24 cellular contexts compared by ENCODE assay signal in genomic region chr20:49420811-49421295, GRCh38.
DNase-seq lines count a peak whose midpoint lies in the region; ATAC-seq and TF ChIP-seq lines count a peak whose summit lies in the region.
"Had no signal": no experiment of that assay in that cellular context is flagged by ENCODE, and none has a peak within 500 bp of the region (broad histone marks: within the 10 kb centered on the region; RNA-seq: fewer than 3 reads in every experiment).

No MANE protein-coding gene starts in this region.

- no peak overlapping the region for H3K9ac ChIP-seq in colonic mucosa (ENCODE audit: low read depth in 2 of 2, low read length in 2 of 2)

- DNase-seq in PC-9 (no peak), colonic mucosa (no peak), kidney tubule cell (ENCODE audit: low spot score) (peak; percentile 6), sciatic nerve (ENCODE audit: low spot score) (no peak), LoVo (ENCODE audit: low spot score) (no peak), osteoblast (ENCODE audit: insufficient read length, low spot score, missing footprints) (no peak), endothelial cell (ENCODE audit: low spot score) (no peak), GM13977 (ENCODE audit: low spot score) (no peak)
- DNase-seq: activated CD4-positive, alpha-beta T cell treated with anti-CD3 and anti-CD28 coated beads, Interleukin-2, amount 50 U/mL, for 48 hours; activated T-cell treated with anti-CD3 and anti-CD28 coated beads, Interleukin-2, amount 50 U/mL, for 4 hours; DMS79; effector CD4-positive, alpha-beta T cell; Kasumi-1; lower lobe of right lung; NCI-H1436 treated with DMSO at 0.1 percent for 48 hours; NCI-H2171 treated with DMSO at 0.1 percent for 48 hours; NCI-H774; T-cell; WERI-Rb-1 had no signal

- peaks cover 3% of the 10 kb centered on the region for H3K4me1 Mint-ChIP-seq in endothelial cell (ENCODE audit: unreplicated experiment)
- H3K4me1 Mint-ChIP-seq: CD8-positive, alpha-beta memory T cell; T-cell had no signal

- H3K27me3 Mint-ChIP-seq in endothelial cell (ENCODE audit: unreplicated experiment), result peaks cover 9% of the 10 kb centered on the region

- H3K79me2 ChIP-seq in PC-9 (ENCODE audit: low read depth) (no peaks in the 10 kb centered on the region), osteoblast (ENCODE audit: insufficient read depth, low read length) (no peaks in the 10 kb centered on the region)

- H2AFZ ChIP-seq in PC-9 (no peak overlapping the region), osteoblast (ENCODE audit: low read length) (no peak overlapping the region)

- H3K4me2 ChIP-seq in PC-9 (no peak overlapping the region), osteoblast (ENCODE audit: insufficient read depth, low read length) (no peak overlapping the region)

- H3K4me3 ChIP-seq in PC-9 (no peak overlapping the region), colonic mucosa (no peak overlapping the region), osteoblast (ENCODE audit: insufficient read depth, low read length) (no peak overlapping the region)
- H3K4me3 ChIP-seq: lower lobe of right lung had no signal

- intact Hi-C loops in PC-9 (cut with micrococcal nuclease; ENCODE audit: unreplicated experiment) (no loop called here), colonic mucosa (cut with DNase I) (no loop called here), sciatic nerve (cut with DNase I) (no loop called here)

- no peaks in the 10 kb centered on the region for H3K36me3 ChIP-seq in PC-9 (ENCODE audit: low read depth)
- no peaks in the 10 kb centered on the region for H3K36me3 ChIP-seq in colonic mucosa
- H3K36me3 ChIP-seq in osteoblast (ENCODE audit: insufficient read depth, low read length), result no peaks in the 10 kb centered on the region
- H3K36me3 ChIP-seq: lower lobe of right lung had no signal

- no peak overlapping the region for H3K4me3 Mint-ChIP-seq in endothelial cell (ENCODE audit: unreplicated experiment)
- H3K4me3 Mint-ChIP-seq: activated T-cell treated with anti-CD3 and anti-CD28 coated beads, Interleukin-2, amount 50 U/mL, for 4 hours; CD8-positive, alpha-beta memory T cell; natural killer cell treated with Interleukin-12 subunit alpha and Interleukin-12 subunit beta and Interleukin-15 and Interleukin-18, amount 100 ng/mL, for 72 hours; stimulated activated naive CD8-positive, alpha-beta T cell treated with anti-CD3 and anti-CD28 coated beads, Interleukin-15, Interleukin-2, amounts not matched to agents 100 ng/mL and 50 ng/mL, for 24 hours; T-cell had no signal

- H3K36me3 Mint-ChIP-seq in endothelial cell (ENCODE audit: low read depth, unreplicated experiment), result no peaks in the 10 kb centered on the region
- H3K36me3 Mint-ChIP-seq: CD8-positive, alpha-beta memory T cell; natural killer cell treated with Interleukin-12 subunit alpha and Interleukin-12 subunit beta and Interleukin-15 and Interleukin-18, amount 100 ng/mL, for 72 hours; T-cell had no signal

- H4K20me1 ChIP-seq in PC-9 (ENCODE audit: insufficient read depth) (no peaks in the 10 kb centered on the region), osteoblast (ENCODE audit: insufficient read depth, low read length) (no peaks in the 10 kb centered on the region)

- no peak overlapping the region for H3K27ac Mint-ChIP-seq in endothelial cell (ENCODE audit: unreplicated experiment)
- H3K27ac Mint-ChIP-seq: natural killer cell treated with Interleukin-12 subunit alpha and Interleukin-12 subunit beta and Interleukin-15 and Interleukin-18, amount 100 ng/mL, for 72 hours; stimulated activated naive CD8-positive, alpha-beta T cell treated with anti-CD3 and anti-CD28 coated beads, Interleukin-15, Interleukin-2, amounts not matched to agents 100 ng/mL and 50 ng/mL, for 24 hours; T-cell had no signal

- H3K9me3 ChIP-seq in PC-9 (ENCODE audit: insufficient read depth, low read depth) (no peaks in the 10 kb centered on the region), colonic mucosa (no peaks in the 10 kb centered on the region), osteoblast (ENCODE audit: low read depth, low read length) (no peaks in the 10 kb centered on the region)
- H3K9me3 ChIP-seq: lower lobe of right lung had no signal

- in situ Hi-C loops in GM13977 (cut with MboI; ENCODE audit: low pct_unique_long_range_greater_than_20kb, low sequenced_read_pairs, unreplicated experiment), result no loop called here

- no peaks in the 10 kb centered on the region for H3F3A ChIP-seq in PC-9 (ENCODE audit: insufficient read depth, low read depth)

- H3K9me3 Mint-ChIP-seq in endothelial cell (ENCODE audit: unreplicated experiment), result peaks cover 4% of the 10 kb centered on the region
- H3K9me3 Mint-ChIP-seq: activated T-cell treated with anti-CD3 and anti-CD28 coated beads, Interleukin-2, amount 50 U/mL, for 4 hours; CD8-positive, alpha-beta memory T cell; natural killer cell treated with Interleukin-12 subunit alpha and Interleukin-12 subunit beta and Interleukin-15 and Interleukin-18, amount 100 ng/mL, for 72 hours; stimulated activated naive CD8-positive, alpha-beta T cell treated with anti-CD3 and anti-CD28 coated beads, Interleukin-15, Interleukin-2, amounts not matched to agents 100 ng/mL and 50 ng/mL, for 24 hours; T-cell had no signal

- TF ChIP-seq CTCF in PC-9 (conservative IDR thresholded peaks at IDR 0.05) (no peak), colonic mucosa (IDR thresholded peaks at IDR 0.05) (no peak), osteoblast (IDR thresholded peaks at IDR 0.05; ENCODE audit: extremely low read depth, low read depth, low read length) (no peak), endothelial cell (IDR thresholded peaks at IDR 0.05; ENCODE audit: unreplicated experiment) (no peak), GM13977 (IDR thresholded peaks at IDR 0.05; ENCODE audit: extremely low read depth, insufficient read depth, missing control alignments) (no peak)

- no peaks in the 10 kb centered on the region for H3K9me2 ChIP-seq in PC-9 (ENCODE audit: insufficient read depth)

- ATAC-seq in sciatic nerve, result peak; percentile 25
- ATAC-seq: activated T-cell treated with anti-CD3 and anti-CD28 coated beads, Interleukin-2, amount 50 U/mL, for 4 hours; HCT116; lower lobe of right lung; natural killer cell treated with Interleukin-12 subunit alpha and Interleukin-12 subunit beta and Interleukin-15 and Interleukin-18, amount 100 ng/mL, for 72 hours; T-cell had no signal

- H3K27ac ChIP-seq in PC-9 (peak overlapping the region; percentile 48), colonic mucosa (peak overlapping the region; percentile 38), osteoblast (ENCODE audit: low read depth, low read length) (no peak overlapping the region)
- H3K27ac ChIP-seq: lower lobe of right lung, RWPE1, WERI-Rb-1 had no signal

- POLR2A ChIA-PET in PC-9 (lab: Charles Lee; ENCODE audit: unreplicated experiment), result no interaction called here

- no TSS peak for BruUV-seq in PC-9 (replicated peaks; lab: Mats Ljungman, UMichigan)

- CTCF ChIA-PET in PC-9 (lab: Charles Lee), result interaction anchor here (0.5 to 0.6 kb wide), 4 partner anchors 92 to 645 kb away, joined by 3 to 7 read pairs (median 4); no protein-coding TSS in a partner anchor

- H3K4me1 ChIP-seq in PC-9 (replicated peaks; ENCODE audit: insufficient read depth), result peaks cover 7% of the 10 kb centered on the region
- H3K4me1 ChIP-seq in colonic mucosa, result no peaks in the 10 kb centered on the region
- no peaks in the 10 kb centered on the region for H3K4me1 ChIP-seq in osteoblast (ENCODE audit: insufficient read depth, low read length)
- H3K4me1 ChIP-seq: lower lobe of right lung had no signal

- H3K27me3 ChIP-seq in PC-9 (ENCODE audit: insufficient read depth, low read depth) (peaks cover 23% of the 10 kb centered on the region), colonic mucosa (no peaks in the 10 kb centered on the region), osteoblast (ENCODE audit: insufficient read depth, low read length) (peaks cover 42% of the 10 kb centered on the region)
